In genomic region chr14:89721330-89721729, GRCh38 we compare ENCODE assay signal across 12 cellular contexts.
DNase-seq lines count a peak whose midpoint lies in the region; ATAC-seq and TF ChIP-seq lines count a peak whose summit lies in the region.
"Had no signal": no experiment of that assay in that cellular context is flagged by ENCODE, and none has a peak within 500 bp of the region (broad histone marks: within the 10 kb centered on the region; RNA-seq: fewer than 3 reads in every experiment).

No MANE protein-coding gene starts in this region.

- H3K9me3 Mint-ChIP-seq in activated naive CD8-positive, alpha-beta T cell treated with anti-CD3 and anti-CD28 coated beads for 36 hours = peaks cover 21% of the 10 kb centered on the region
- H3K9me3 Mint-ChIP-seq in naive B cell = peaks cover 0 to 11% (median 2%) of the 10 kb centered on the region in 7 donors

- peak overlapping the region; percentile 76 to 90 (median 89) for H3K9ac ChIP-seq in BLaER1 treated with 17β-estradiol and CSF1 and Interleukin-3, amounts not matched to agents 10 nM and 100 nM

- H3K36me3 Mint-ChIP-seq in activated naive CD8-positive, alpha-beta T cell treated with anti-CD3 and anti-CD28 coated beads for 36 hours = peaks cover 27% of the 10 kb centered on the region
- no peaks in the 10 kb centered on the region for H3K36me3 Mint-ChIP-seq in naive B cell

- H3K4me2 ChIP-seq in BLaER1 treated with 17β-estradiol and CSF1 and Interleukin-3, amounts not matched to agents 10 nM and 100 nM = peak overlapping the region; percentile 75 to 96 (median 86)

- H3K4me3 Mint-ChIP-seq in activated naive CD8-positive, alpha-beta T cell treated with anti-CD3 and anti-CD28 coated beads for 36 hours = peak overlapping the region; percentile 61
- H3K4me3 Mint-ChIP-seq in naive B cell = peak overlapping the region; percentile 13 to 86 (median 70)

- H4K20me1 ChIP-seq in BLaER1 treated with 17β-estradiol and CSF1 and Interleukin-3, amounts not matched to agents 10 nM and 100 nM = no peaks in the 10 kb centered on the region

- ATAC-seq in naive B cell (ENCODE audit: low read depth in 2 of 2) = no peak
- no peak for ATAC-seq in GM18867 (IDR thresholded peaks at IDR 0.05; ENCODE audit: unreplicated experiment)

- peaks cover 68% of the 10 kb centered on the region for H3K4me1 Mint-ChIP-seq in activated naive CD8-positive, alpha-beta T cell treated with anti-CD3 and anti-CD28 coated beads for 36 hours
- peaks cover 56 to 72% (median 70%) of the 10 kb centered on the region in 3 donors for H3K4me1 Mint-ChIP-seq in naive B cell

- no peaks in the 10 kb centered on the region for H3K36me3 ChIP-seq in BLaER1 treated with 17β-estradiol and CSF1 and Interleukin-3, amounts not matched to agents 10 nM and 100 nM

- peak overlapping the region; percentile 92 for H3K27ac Mint-ChIP-seq in activated naive CD8-positive, alpha-beta T cell treated with anti-CD3 and anti-CD28 coated beads for 36 hours
- H3K27ac Mint-ChIP-seq in naive B cell = peak overlapping the region; percentile 84 to 99 (median 98)

- no peaks in the 10 kb centered on the region for H3K27me3 ChIP-seq in BLaER1 treated with 17β-estradiol and CSF1 and Interleukin-3, amounts not matched to agents 10 nM and 100 nM
- no peaks in the 10 kb centered on the region for H3K27me3 ChIP-seq in HL-60 (ENCODE audit: insufficient read depth, poor library complexity, severe bottlenecking)

- no peak for TF ChIP-seq CTCF in HL-60 (IDR thresholded peaks at IDR 0.05; ENCODE audit: insufficient read depth, low read length)

- peaks cover 49 to 75% (median 67%) of the 10 kb centered on the region in 10 experiments for H3K4me1 ChIP-seq in BLaER1 treated with 17β-estradiol and CSF1 and Interleukin-3, amounts not matched to agents 10 nM and 100 nM

- DNase-seq in HL-60 (ENCODE audit: low read depth in 1 of 2, low spot score in 1 of 2) (no peak), naive B cell (no peak), NCI-H2029 (lab: John Stamatoyannopoulos, UW) (no peak), NCI-H82 (lab: John Stamatoyannopoulos, UW) (no peak), NCI-H345 (lab: John Stamatoyannopoulos, UW) (no peak)
- no peak for DNase-seq in activated naive CD8-positive, alpha-beta T cell treated with anti-CD3 and anti-CD28 coated beads for 36 hours
- DNase-seq: IMR-90, NCI-H2081 treated with DMSO at 0.1 percent for 48 hours, OCI-M1 had no signal

- H3K27me3 Mint-ChIP-seq in activated naive CD8-positive, alpha-beta T cell treated with anti-CD3 and anti-CD28 coated beads for 36 hours = no peaks in the 10 kb centered on the region
- no peaks in the 10 kb centered on the region for H3K27me3 Mint-ChIP-seq in naive B cell

- peaks cover 0 to 19% (median 9%) of the 10 kb centered on the region in 11 experiments; a peak in 6 of 22 replicates for H3K9me3 ChIP-seq in BLaER1 treated with 17β-estradiol and CSF1 and Interleukin-3, amounts not matched to agents 10 nM and 100 nM (replicated peaks in 1 of 11)

- H3K4me3 ChIP-seq in BLaER1 treated with 17β-estradiol and CSF1 and Interleukin-3, amounts not matched to agents 10 nM and 100 nM = peak overlapping the region in 9 of 10 experiments; percentile 2 to 57 (median 39); a peak in 13 of 20 replicates
- H3K4me3 ChIP-seq in HL-60 (replicated peaks; ENCODE audit: insufficient read depth, low read length) = no peak overlapping the region

- H3K27ac ChIP-seq in BLaER1 treated with 17β-estradiol and CSF1 and Interleukin-3, amounts not matched to agents 10 nM and 100 nM = peak overlapping the region; percentile 89 to 99 (median 96)
- H3K27ac ChIP-seq in HL-60 (replicated peaks) = peak overlapping the region; percentile 81
- H3K27ac ChIP-seq: C4-2B had no signal
